Comparison of ENCODE assay signal across 8 cellular contexts in genomic region chr2:137888845-137889244, GRCh38.
A peak's percentile ranks its signal among the peaks of the same experiment; 100 is the strongest.
DNase-seq lines count a peak whose midpoint lies in the region; ATAC-seq, FAIRE-seq and TF ChIP-seq lines count a peak whose summit lies in the region.

No MANE protein-coding gene starts in this region.

- TF ChIP-seq CTCF in D721Med (IDR thresholded peaks at IDR 0.05; ENCODE audit: insufficient read depth, missing control alignments) (peak; percentile 63), lower leg skin (IDR thresholded peaks at IDR 0.05) (no peak)
- TF ChIP-seq CTCF in CD4-positive, alpha-beta T cell (IDR thresholded peaks at IDR 0.05), result no peak

- WGBS in lower leg skin, 2 donors, result 23 to 25% methylated on average over 8 of the region's 8 CpGs

- no peak for ATAC-seq in GM19463 (IDR thresholded peaks at IDR 0.05; ENCODE audit: unreplicated experiment)
- no peak for ATAC-seq in CD4-positive, alpha-beta T cell (ENCODE audit: poor library complexity)

- no peak for TF ChIP-seq POLR2A in lower leg skin (IDR thresholded peaks at IDR 0.05)

- no peaks in the 10 kb centered on the region for H3K4me1 Mint-ChIP-seq in CD4-positive, alpha-beta T cell (ENCODE audit: low read depth)

- H3K9me3 Mint-ChIP-seq in CD4-positive, alpha-beta T cell, result no peaks in the 10 kb centered on the region

- intact Hi-C loops in CD4-positive, alpha-beta T cell (cut with DNase I, micrococcal nuclease), result no loop called here
- intact Hi-C loops in lower leg skin (cut with DNase I; ENCODE audit: low total_unique reads), result no loop called here

- H3K9me3 ChIP-seq in CD4-positive, alpha-beta T cell (ENCODE audit: control insufficient read depth, low read length), result no peaks in the 10 kb centered on the region

- no peak for FAIRE-seq in D721Med (lab: Jason Lieb, UNC)

- H3K4me3 ChIP-seq in lower leg skin (ENCODE audit: low read depth, poor library complexity, severe bottlenecking), result no peak overlapping the region

- CTCF ChIA-PET in CD4-positive, alpha-beta T cell (lab: Charles Lee), result no interaction called here

- POLR2A ChIA-PET in CD4-positive, alpha-beta T cell (lab: Charles Lee), result no interaction called here

- no peak overlapping the region for H3K4me3 Mint-ChIP-seq in CD4-positive, alpha-beta T cell

- H3K27ac ChIP-seq in CD4-positive, alpha-beta T cell (ENCODE audit: low read depth, low read length), result no peak overlapping the region

- H3K36me3 Mint-ChIP-seq in CD4-positive, alpha-beta T cell (ENCODE audit: low read depth), result no peaks in the 10 kb centered on the region

- peaks cover 19% of the 10 kb centered on the region for H3K27me3 Mint-ChIP-seq in CD4-positive, alpha-beta T cell

- H3K27me3 ChIP-seq in CD4-positive, alpha-beta T cell (ENCODE audit: control insufficient read depth, insufficient read depth, low read length), result peaks cover 3% of the 10 kb centered on the region

- no peak overlapping the region for H3K27ac Mint-ChIP-seq in CD4-positive, alpha-beta T cell

- DNase-seq in D721Med (ENCODE audit: insufficient read length, low spot score) (no peak), HT1080 (ENCODE audit: low read depth) (peak; percentile 56), SK-N-DZ (ENCODE audit: low spot score) (peak; percentile 50), iris pigment epithelial cell (ENCODE audit: low read depth) (peak; percentile 21), lower leg skin (ENCODE audit: low spot score in 2 of 2) (no peak)
- DNase-seq in activated CD4-positive, CD25-positive, alpha-beta regulatory T cell treated with anti-CD3 and anti-CD28 coated beads, Interleukin-2, amount 50 U/mL, for 72 hours, result no peak
- no peak for DNase-seq in CD4-positive, alpha-beta T cell

Comparison
In these comparisons a context has a peak if more than half of its experiments do, and no peak if none do; other contexts are left out.
1. DNase-seq: peak in HT1080 (single experiment), SK-N-DZ (single experiment) and iris pigment epithelial cell (single experiment); none in D721Med (single experiment), activated CD4-positive, CD25-positive, alpha-beta regulatory T cell treated with anti-CD3 and anti-CD28 coated beads, Interleukin-2, amount 50 U/mL, for 72 hours (single experiment), CD4-positive, alpha-beta T cell (0 of 10) and lower leg skin (0 of 2).